9 cellular contexts compared by ENCODE assay signal in genomic region chr21:46226146-46226545, GRCh38. TPM values are rescaled to one million over a fixed set of nuclear protein-coding genes. Genes with fewer than 3 reads are reported as not detected.
DNase-seq lines count a peak whose midpoint lies in the region; ATAC-seq and TF ChIP-seq lines count a peak whose summit lies in the region.
"Had no signal": no experiment of that assay in that cellular context is flagged by ENCODE, and none has a peak within 500 bp of the region (broad histone marks: within the 10 kb centered on the region; RNA-seq: fewer than 3 reads in every experiment).

No MANE protein-coding gene starts in this region.

- BruUV-seq in IMR-90 (replicated peaks; lab: Mats Ljungman, UMichigan), result no TSS peak

- POLR2A ChIA-PET in IMR-90 (lab: Charles Lee; ENCODE audit: unreplicated experiment), result no interaction called here

- no peak overlapping the region for H2BK15ac ChIP-seq in IMR-90 (ENCODE audit: low read depth, low read length)

- H4K5ac ChIP-seq in IMR-90 (ENCODE audit: low read depth, low read length), result no peak overlapping the region

- no peak overlapping the region for H2BK120ac ChIP-seq in IMR-90 (ENCODE audit: low read depth, low read length)

- H3K4ac ChIP-seq in IMR-90 (ENCODE audit: low read depth, low read length), result peak overlapping the region; percentile 38; the same call in 1 of the 2 replicates

- H3K9me3 ChIP-seq in IMR-90 (ENCODE audit: control insufficient read depth, insufficient read depth, low read length) (no peaks in the 10 kb centered on the region), breast epithelium (no peaks in the 10 kb centered on the region), liver (ENCODE audit: control insufficient read depth in 4 of 4, low read length in 3 of 4) (no peaks in the 10 kb centered on the region), thoracic aorta (no peaks in the 10 kb centered on the region)

- no peak for ATAC-seq in IMR-90 (ENCODE audit: low read depth)
- no peak for ATAC-seq in thoracic aorta (ENCODE audit: insufficient number of reproducible peaks, low FRiP score, low read depth)
- ATAC-seq in GM21737 (IDR thresholded peaks at IDR 0.05; ENCODE audit: unreplicated experiment), result no peak
- ATAC-seq: HCT116 had no signal

- peak overlapping the region; percentile 23; the same call in 1 of the 2 replicates for H3K4me2 ChIP-seq in IMR-90 (ENCODE audit: low read depth, low read length)

- H2AK9ac ChIP-seq in IMR-90 (replicated peaks; ENCODE audit: low read depth, low read length, poor library complexity), result peak overlapping the region; percentile 45

- H4K20me1 ChIP-seq in IMR-90 (ENCODE audit: insufficient read depth, low read length), result peaks cover 34% of the 10 kb centered on the region; the same call in 1 of the 2 replicates

- H3K18ac ChIP-seq in IMR-90 (ENCODE audit: low read depth, low read length), result no peak overlapping the region

- CTCF ChIA-PET in IMR-90 (lab: Yijun Ruan, JAX), result no interaction called here

- H3K36me3 ChIP-seq in IMR-90 (ENCODE audit: control insufficient read depth, insufficient read depth, low read length) (peaks cover 14% of the 10 kb centered on the region), breast epithelium (no peaks in the 10 kb centered on the region), liver (ENCODE audit: control insufficient read depth in 4 of 4, insufficient read depth in 3 of 4, low read depth in 1 of 4, low read length in 3 of 4) (peaks cover 0 to 7% (median 3%) of the 10 kb centered on the region in 4 donors), thoracic aorta (no peaks in the 10 kb centered on the region)

- no peak overlapping the region for H2BK20ac ChIP-seq in IMR-90 (ENCODE audit: low read depth, low read length)

- H3K9ac ChIP-seq in IMR-90 (ENCODE audit: low read depth, low read length) (no peak overlapping the region), liver (ENCODE audit: low read depth in 1 of 2, low read length in 2 of 2) (peak overlapping the region; percentile 10 to 78)

- dilution Hi-C loops in IMR-90 (cut with HindIII; ENCODE audit: low sequenced_read_pairs, unreplicated experiment), result no loop called here

- H3K14ac ChIP-seq in IMR-90 (replicated peaks; ENCODE audit: low read depth, low read length), result peak overlapping the region; percentile 19; the same call in 1 of the 2 replicates

- peaks cover 13% of the 10 kb centered on the region for H3K4me1 ChIP-seq in IMR-90 (ENCODE audit: control insufficient read depth, insufficient read depth, low read length)
- H3K4me1 ChIP-seq in breast epithelium, result peaks cover 9 to 23% of the 10 kb centered on the region in 2 donors
- H3K4me1 ChIP-seq in liver (ENCODE audit: control insufficient read depth in 4 of 4, insufficient read depth in 4 of 4, low read length in 3 of 4), result peaks cover 7 to 48% (median 32%) of the 10 kb centered on the region in 4 donors
- peaks cover 30 to 31% of the 10 kb centered on the region in 2 donors for H3K4me1 ChIP-seq in thoracic aorta (ENCODE audit: control insufficient read depth in 1 of 2, low read depth in 2 of 2)

- H3K23ac ChIP-seq in IMR-90 (ENCODE audit: low read depth, low read length), result peak overlapping the region; percentile 60; the same call in 1 of the 2 replicates

- peaks cover 9 to 73% of the 10 kb centered on the region in 2 experiments; a peak in 3 of 4 replicates for H3K79me1 ChIP-seq in IMR-90 (ENCODE audit: low read depth in 1 of 2, low read length in 2 of 2)

- H2AK5ac ChIP-seq in IMR-90 (ENCODE audit: low read depth, low read length), result peak overlapping the region; percentile 30; the same call in 1 of the 2 replicates

- no peak overlapping the region for H3K56ac ChIP-seq in IMR-90 (ENCODE audit: extremely low read depth, insufficient read depth, low read length)

- in situ Hi-C loops in IMR-90 (cut with MboI; ENCODE audit: low sequenced_read_pairs), result no loop called here

- no peak for TF ChIP-seq RAD21 in IMR-90 (IDR thresholded peaks at IDR 0.05; ENCODE audit: low read length)
- TF ChIP-seq RAD21 in liver (IDR thresholded peaks at IDR 0.05), result no peak

- no peak overlapping the region for H2BK5ac ChIP-seq in IMR-90 (ENCODE audit: low read depth, low read length, poor library complexity, severe bottlenecking)

- TF ChIP-seq CTCF in IMR-90 (conservative IDR thresholded peaks at IDR 0.05; ENCODE audit: low read depth, low read length), result no peak
- no peak for TF ChIP-seq CTCF in breast epithelium (IDR thresholded peaks at IDR 0.05)
- no peak for TF ChIP-seq CTCF in liver (IDR thresholded peaks at IDR 0.05; ENCODE audit: low read depth, low read length, missing input control)
- TF ChIP-seq CTCF in thoracic aorta (IDR thresholded peaks at IDR 0.05), result no peak

- H3K27me3 ChIP-seq in IMR-90 (ENCODE audit: control insufficient read depth, insufficient read depth, low read length) (no peaks in the 10 kb centered on the region), breast epithelium (no peaks in the 10 kb centered on the region), liver (ENCODE audit: control insufficient read depth in 4 of 4, insufficient read depth in 4 of 4, low read length in 3 of 4) (no peaks in the 10 kb centered on the region), thoracic aorta (replicated peaks; ENCODE audit: insufficient read depth) (no peaks in the 10 kb centered on the region)

- no CpG with 5 or more reads among the region's 1 CpG for WGBS in IMR-90 (ENCODE audit: extremely low coverage in 2 of 2, insufficient read length in 1 of 2), 2 experiments
- WGBS in liver, result 47% methylated on average over 1 of the region's 1 CpG

- H3K27ac ChIP-seq in IMR-90 (ENCODE audit: insufficient read depth, low read length) (no peak overlapping the region), breast epithelium (peak overlapping the region; percentile 46 to 70), liver (ENCODE audit: low read depth in 1 of 2, low read length in 2 of 2) (peak overlapping the region; percentile 61 to 81), thoracic aorta (peak overlapping the region; percentile 16 to 91)

- DNase-seq in IMR-90, result peak; percentile 19
- DNase-seq in breast epithelium (ENCODE audit: low spot score in 2 of 2), result no peak
- no peak for DNase-seq in thoracic aorta (ENCODE audit: low spot score)
- no peak for DNase-seq in DMS79 treated with DMSO at 0.1 percent for 48 hours (lab: John Stamatoyannopoulos, UW)
- no peak for DNase-seq in activated CD4-positive, alpha-beta T cell treated with anti-CD3 and anti-CD28 coated beads for 1 hour
- DNase-seq: KG1 had no signal

- H4K91ac ChIP-seq in IMR-90 (ENCODE audit: insufficient read depth, low read depth, low read length), result no peak overlapping the region

- H4K8ac ChIP-seq in IMR-90 (ENCODE audit: low read depth in 2 of 2, low read length in 2 of 2), result no peak overlapping the region

- H3K4me3 ChIP-seq in IMR-90 (ENCODE audit: insufficient read depth, low read depth, low read length), result no peak overlapping the region
- no peak overlapping the region for H3K4me3 ChIP-seq in breast epithelium
- H3K4me3 ChIP-seq in liver (ENCODE audit: low read depth in 1 of 3, low read length in 3 of 3), result no peak overlapping the region
- H3K4me3 ChIP-seq in thoracic aorta, result peak overlapping the region; percentile 98

- TF ChIP-seq POLR2A in IMR-90 (IDR thresholded peaks at IDR 0.05; ENCODE audit: low read depth, low read length), result no peak
- TF ChIP-seq POLR2A in breast epithelium (IDR thresholded peaks at IDR 0.05), result no peak

- H2AFZ ChIP-seq in IMR-90 (replicated peaks; ENCODE audit: low read length, poor library complexity), result no peak overlapping the region

- peaks cover 13% of the 10 kb centered on the region for H3K9me1 ChIP-seq in IMR-90 (ENCODE audit: insufficient read depth, low read length)

- intact Hi-C loops in IMR-90 (cut with micrococcal nuclease), result loop anchor here (2.0 kb wide), 1 partner anchor 253 kb away; no protein-coding TSS in a partner anchor
- intact Hi-C loops in breast epithelium (cut with DNase I; ENCODE audit: low total_unique reads), result no loop called here

TF ChIP-seq in liver, 16 proteins besides CTCF, POLR2A, EP300 and RAD21:
- peak in 1 of 2 donors; percentile 15 for TF ChIP-seq RXRA (IDR thresholded peaks at IDR 0.05)
- TF ChIP-seq TAF1 (conservative IDR thresholded peaks at IDR 0.05), result no peak
- no peak for TF ChIP-seq MAX (IDR thresholded peaks at IDR 0.05)
- no peak for TF ChIP-seq JUND (IDR thresholded peaks at IDR 0.05)

RNA-seq across cellular contexts. Expression of gene LSS, which starts 2.4 kb away (rescaled TPM):
- total RNA-seq in IMR-90 (2012; rRNA removed) (35.3 and 43.4 TPM in 2 replicates), breast epithelium (100 to 1,000 TPM in 1 of 3 donors, 10 to 100 TPM in 2; 41.4 to 144 (median 56.4) TPM), liver (100 to 1,000 TPM; 142 to 194 TPM), thoracic aorta (100 to 1,000 TPM in 1 of 2 donors, 10 to 100 TPM in 1; 78.1 to 109 TPM)
- polyA plus RNA-seq in IMR-90 (2012; rRNA removed) (58.1 and 62.8 TPM in 2 replicates), liver (10 to 100 TPM; 27.6 to 36.7 TPM)
- 44.1 and 60.0 TPM in 2 replicates for polyA plus RNA-seq in IMR-90 (2012; cell fraction: cytosol; rRNA removed)
- polyA plus RNA-seq in IMR-90 (2012; cell fraction: nucleus; rRNA removed; ENCODE audit: low replicate concordance), result 141 and 276 TPM in 2 replicates

RNA-seq across cellular contexts. Expression of gene SPATC1L, which starts 41.9 kb away (rescaled TPM):
- total RNA-seq in IMR-90 (2012; rRNA removed) (3.1 and 3.8 TPM in 2 replicates), breast epithelium (1 to 10 TPM; 1.6 to 7.0 (median 6.2) TPM), liver (1 to 10 TPM in 1 of 2 donors, under 1 TPM in 1; 0.33 to 3.5 TPM), thoracic aorta (1 to 10 TPM; 3.2 to 7.9 TPM)
- polyA plus RNA-seq in IMR-90 (2012; rRNA removed) (17.2 and 23.4 TPM in 2 replicates), liver (1 to 10 TPM in 1 of 2 donors, under 1 TPM in 1; 0.36 to 1.2 TPM)
- 28.0 and 38.2 TPM in 2 replicates for polyA plus RNA-seq in IMR-90 (2012; cell fraction: cytosol; rRNA removed)
- 19.7 and 57.2 TPM in 2 replicates for polyA plus RNA-seq in IMR-90 (2012; cell fraction: nucleus; rRNA removed; ENCODE audit: low replicate concordance)

RNA-seq across cellular contexts. Expression of gene MCM3AP, which starts 59.3 kb away (rescaled TPM):
- total RNA-seq in IMR-90 (2012; rRNA removed) (63.1 and 67.5 TPM in 2 replicates), breast epithelium (10 to 100 TPM; 91.5 to 100.0 (median 99.2) TPM), liver (10 to 100 TPM; 44.9 to 58.1 TPM), thoracic aorta (100 to 1,000 TPM in 1 of 2 donors, 10 to 100 TPM in 1; 84.3 to 101 TPM)
- polyA plus RNA-seq in IMR-90 (2012; rRNA removed) (40.3 and 46.5 TPM in 2 replicates), liver (10 to 100 TPM; 15.5 to 22.1 TPM)
- polyA plus RNA-seq in IMR-90 (2012; cell fraction: cytosol; rRNA removed), result 24.7 and 30.3 TPM in 2 replicates
- polyA plus RNA-seq in IMR-90 (2012; cell fraction: nucleus; rRNA removed; ENCODE audit: low replicate concordance), result 121 and 171 TPM in 2 replicates

RNA-seq across cellular contexts. Expression of gene YBEY, which starts 60.0 kb away (rescaled TPM):
- total RNA-seq in IMR-90 (2012; rRNA removed), result 5.9 and 7.8 TPM in 2 replicates
- 22.1 and 26.2 TPM in 2 replicates for polyA plus RNA-seq in IMR-90 (2012; rRNA removed)
- 8.8 and 10.5 TPM in 2 replicates for polyA plus RNA-seq in IMR-90 (2012; cell fraction: cytosol; rRNA removed)
- 4.2 and 16.5 TPM in 2 replicates for polyA plus RNA-seq in IMR-90 (2012; cell fraction: nucleus; rRNA removed; ENCODE audit: low replicate concordance)
- total RNA-seq in breast epithelium, result 10 to 100 TPM; 15.4 to 22.8 (median 17.3) TPM
- total RNA-seq in liver, result 10 to 100 TPM in 1 of 2 donors, 1 to 10 TPM in 1; 6.3 to 11.3 TPM
- 10 to 100 TPM in 1 of 2 donors, 1 to 10 TPM in 1; 8.7 to 11.8 TPM for polyA plus RNA-seq in liver
- total RNA-seq in thoracic aorta, result 10 to 100 TPM in 1 of 2 donors, 1 to 10 TPM in 1; 5.1 to 11.9 TPM
